24 cellular contexts compared by ENCODE assay signal in the genomic region with DNA sequence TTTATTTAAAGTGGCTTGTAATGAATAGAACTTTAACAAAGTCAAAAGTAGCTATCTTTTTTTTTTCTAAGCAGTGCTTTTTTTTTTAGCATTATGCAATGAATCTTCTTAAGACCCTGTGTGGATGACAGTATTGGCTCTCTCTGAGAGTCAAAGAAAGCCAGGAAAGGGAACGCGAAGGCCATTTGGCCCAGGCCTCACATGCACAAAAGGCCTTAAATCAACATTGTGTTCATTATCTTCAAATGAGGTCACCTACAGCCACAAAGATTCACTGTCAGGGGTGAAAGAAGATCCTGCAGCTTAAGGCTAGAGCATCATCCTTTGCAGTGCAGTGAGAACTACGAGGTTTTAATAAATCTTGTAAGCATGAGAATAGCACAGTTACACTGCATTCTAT.
DNase-seq lines count a peak whose midpoint lies in the region.
"Had no signal": no experiment of that assay in that cellular context is flagged by ENCODE, and none has a peak within 500 bp of the region (broad histone marks: within the 10 kb centered on the region; RNA-seq: fewer than 3 reads in every experiment).

No MANE protein-coding gene starts in this region.

- peaks cover 85% of the 10 kb centered on the region for H3K4me1 ChIP-seq in SJSA1 (replicated peaks)
- peaks cover 4% of the 10 kb centered on the region for H3K4me1 ChIP-seq in mesendoderm (ENCODE audit: control insufficient read depth, low read depth, low read length)
- H3K4me1 ChIP-seq in GM23248 (ENCODE audit: insufficient read depth), result no peaks in the 10 kb centered on the region
- H3K4me1 ChIP-seq: gastrocnemius medialis, parathyroid adenoma, spleen had no signal

- no peaks in the 10 kb centered on the region for H4K20me1 ChIP-seq in GM23248 (ENCODE audit: insufficient read depth)

- no peaks in the 10 kb centered on the region for H3K27me3 ChIP-seq in SJSA1 (replicated peaks)
- H3K27me3 ChIP-seq in mesendoderm (ENCODE audit: insufficient read depth, low read length, poor library complexity), result no peaks in the 10 kb centered on the region
- H3K27me3 ChIP-seq in GM23248 (replicated peaks; ENCODE audit: insufficient read depth), result no peaks in the 10 kb centered on the region
- H3K27me3 ChIP-seq: Peyer's patch, spleen had no signal

- no peak overlapping the region for H2BK5ac ChIP-seq in mesendoderm (ENCODE audit: low read length)

- H3K4me2 ChIP-seq in mesendoderm (ENCODE audit: low read length) (no peak overlapping the region), GM23248 (ENCODE audit: unreplicated experiment) (no peak overlapping the region)

- no peak overlapping the region for H4K5ac ChIP-seq in mesendoderm (ENCODE audit: low read length)

- no peak overlapping the region for H4K8ac ChIP-seq in mesendoderm (ENCODE audit: low read depth, low read length)

- H2BK120ac ChIP-seq in mesendoderm (ENCODE audit: low read depth, low read length), result no peak overlapping the region

- no peak overlapping the region for H3K9ac ChIP-seq in mesendoderm (ENCODE audit: low read length)
- H3K9ac ChIP-seq in GM23248, result no peak overlapping the region
- H3K9ac ChIP-seq: parathyroid adenoma had no signal

- H3K9me3 ChIP-seq in SJSA1 (replicated peaks), result no peaks in the 10 kb centered on the region
- H3K9me3 ChIP-seq in GM23248 (ENCODE audit: low read depth), result no peaks in the 10 kb centered on the region
- H3K9me3 ChIP-seq: gastrocnemius medialis, Peyer's patch, spleen had no signal

- no peaks in the 10 kb centered on the region for H3F3A ChIP-seq in GM23248 (ENCODE audit: insufficient read depth)

- no peak overlapping the region for H2BK15ac ChIP-seq in mesendoderm (replicated peaks; ENCODE audit: low read depth)

- H3K9me2 ChIP-seq in GM23248 (ENCODE audit: insufficient read depth), result no peaks in the 10 kb centered on the region

- no CpG with 5 or more reads among the region's 3 CpGs for WGBS in mesendoderm (ENCODE audit: extremely low coverage, insufficient coverage, low lambda C conversion rate)
- 42 to 43% methylated on average over 3 of the region's 3 CpGs for WGBS in GM23248 (ENCODE audit: low coverage in 1 of 2, low lambda C conversion rate in 2 of 2, missing lambda C conversion rate in 2 of 2), 2 experiments

- no peak overlapping the region for H3K56ac ChIP-seq in mesendoderm (ENCODE audit: low read length)

- DNase-seq in COLO668 (lab: John Stamatoyannopoulos, UW; ENCODE audit: unreplicated experiment) (peak; percentile 8), M059J (ENCODE audit: low read depth) (peak; percentile 18), SJSA1 (ENCODE audit: low read depth in 1 of 2, low spot score in 2 of 2) (no peak), mesendoderm (peak; percentile 55), NCI-H1048 (lab: John Stamatoyannopoulos, UW) (no peak), GM23248 (no peak)
- no peak for DNase-seq in effector CD8-positive, alpha-beta T cell (lab: John Stamatoyannopoulos, UW)
- DNase-seq: activated CD4-positive, alpha-beta T cell treated with anti-CD3 and anti-CD28 coated beads for 36 hours; activated effector memory CD4-positive, alpha-beta T cell treated with Interleukin-2 at 50 U/mL for 16 hours; activated T-cell treated with anti-CD3 and anti-CD28 coated beads for 4 hours; amygdala; HCEC 1CT; left colon; mammary epithelial cell; MV-4-11; NCI-H1694 treated with DMSO at 0.1 percent for 48 hours; NCI-H524; Peyer's patch; SIG-M5; spleen; stimulated activated CD8-positive, alpha-beta memory T cell treated with anti-CD3 and anti-CD28 coated beads, Interleukin-4, amount 100 ng/mL, for 48 hours; stimulated activated naive CD8-positive, alpha-beta T cell treated with anti-CD3 and anti-CD28 coated beads, Interleukin-15, amount 100 ng/mL, for 72 hours had no signal

- H2AK5ac ChIP-seq in mesendoderm (ENCODE audit: low read length), result no peak overlapping the region

- in situ Hi-C loops in GM23248 (cut with MboI), result no loop called here

- H3K79me2 ChIP-seq in mesendoderm (ENCODE audit: control insufficient read depth, insufficient read depth, low read length), result no peaks in the 10 kb centered on the region
- H3K79me2 ChIP-seq in GM23248 (ENCODE audit: insufficient read depth), result no peaks in the 10 kb centered on the region
- H3K79me2 ChIP-seq: parathyroid adenoma had no signal

- peak overlapping the region; percentile 5; the same call in 1 of the 2 replicates for H3K27ac ChIP-seq in SJSA1
- no peak overlapping the region for H3K27ac ChIP-seq in mesendoderm (ENCODE audit: low read depth, low read length)
- H3K27ac ChIP-seq in GM23248, result no peak overlapping the region
- H3K27ac ChIP-seq: parathyroid adenoma, Peyer's patch, spleen had no signal

- H3K18ac ChIP-seq in mesendoderm (ENCODE audit: low read length), result no peak overlapping the region

- H3K36me3 ChIP-seq in SJSA1 (no peaks in the 10 kb centered on the region), mesendoderm (ENCODE audit: control insufficient read depth, insufficient read depth, low read length) (no peaks in the 10 kb centered on the region), GM23248 (ENCODE audit: low read depth) (no peaks in the 10 kb centered on the region)
- H3K36me3 ChIP-seq: gastrocnemius medialis, Peyer's patch, spleen had no signal

- no peak overlapping the region for H3K23ac ChIP-seq in mesendoderm (ENCODE audit: low read length)

- H2AFZ ChIP-seq in GM23248, result no peak overlapping the region
- H2AFZ ChIP-seq: parathyroid adenoma had no signal

- no peak overlapping the region for H3K4ac ChIP-seq in mesendoderm (ENCODE audit: low read depth, low read length)

- no peaks in the 10 kb centered on the region for H3K79me1 ChIP-seq in mesendoderm (ENCODE audit: low read length)

- H3K4me3 ChIP-seq in SJSA1, result no peak overlapping the region
- no peak overlapping the region for H3K4me3 ChIP-seq in mesendoderm (ENCODE audit: low read length)
- H3K4me3 ChIP-seq in GM23248, result no peak overlapping the region
- H3K4me3 ChIP-seq: gastrocnemius medialis, Peyer's patch, spleen had no signal

Comparison
In these comparisons a context has a peak if more than half of its experiments do, and no peak if none do; other contexts are left out.
1. DNase-seq: peak in COLO668 (single experiment), M059J (single experiment) and mesendoderm (single experiment); none in SJSA1 (0 of 2), NCI-H1048 (single experiment), effector CD8-positive, alpha-beta T cell (single experiment) and GM23248 (single experiment).